In genomic region chr10:13642293-13642692, GRCh38 we compare ENCODE assay signal across 26 cellular contexts.
"Had no signal": no experiment of that assay in that cellular context is flagged by ENCODE, and none has a peak within 500 bp of the region (broad histone marks: within the 10 kb centered on the region; RNA-seq: fewer than 3 reads in every experiment).

No MANE protein-coding gene starts in this region.

- H3K4me3 ChIP-seq: coronary artery, dorsolateral prefrontal cortex, esophagus squamous epithelium, gastrocnemius medialis, heart right ventricle, lower lobe of right lung, mucosa of descending colon had no signal

- DNase-seq: dermis blood vessel endothelial cell; dorsolateral prefrontal cortex; effector CD4-positive, alpha-beta T cell; effector memory CD4-positive, alpha-beta T cell; erythroblast; esophagus squamous epithelium; foreskin fibroblast; foreskin melanocyte; gastrocnemius medialis; glutamatergic neuron; head of caudate nucleus; heart right ventricle; hippocampal formation; kidney; kidney glomerular epithelial cell; left colon; left ventricle myocardium superior; lower lobe of right lung; mesenchymal stem cell; mucosa of descending colon; naive B cell had no signal

- ATAC-seq: esophagus mucosa, gastrocnemius medialis, heart right ventricle, left colon, left lobe of liver, left ventricle myocardium superior, lower lobe of right lung, mucosa of descending colon had no signal

- H3K27ac Mint-ChIP-seq: mesothelial cell of epicardium had no signal

- H3K27me3 Mint-ChIP-seq: naive B cell had no signal

- H3K27ac ChIP-seq: coronary artery, epithelial cell of prostate, esophagus squamous epithelium, gastrocnemius medialis, heart right ventricle, lower lobe of right lung had no signal

- H3K27me3 ChIP-seq: dorsolateral prefrontal cortex, esophagus squamous epithelium, gastrocnemius medialis, heart right ventricle had no signal

- H3K4me3 Mint-ChIP-seq: mesothelial cell of epicardium, naive B cell had no signal

- H3K4me1 ChIP-seq: gastrocnemius medialis, heart right ventricle, lower lobe of right lung had no signal

- H3K9me3 ChIP-seq: gastrocnemius medialis had no signal
